ENCODE assay signal across 8 cellular contexts in the genomic region with DNA sequence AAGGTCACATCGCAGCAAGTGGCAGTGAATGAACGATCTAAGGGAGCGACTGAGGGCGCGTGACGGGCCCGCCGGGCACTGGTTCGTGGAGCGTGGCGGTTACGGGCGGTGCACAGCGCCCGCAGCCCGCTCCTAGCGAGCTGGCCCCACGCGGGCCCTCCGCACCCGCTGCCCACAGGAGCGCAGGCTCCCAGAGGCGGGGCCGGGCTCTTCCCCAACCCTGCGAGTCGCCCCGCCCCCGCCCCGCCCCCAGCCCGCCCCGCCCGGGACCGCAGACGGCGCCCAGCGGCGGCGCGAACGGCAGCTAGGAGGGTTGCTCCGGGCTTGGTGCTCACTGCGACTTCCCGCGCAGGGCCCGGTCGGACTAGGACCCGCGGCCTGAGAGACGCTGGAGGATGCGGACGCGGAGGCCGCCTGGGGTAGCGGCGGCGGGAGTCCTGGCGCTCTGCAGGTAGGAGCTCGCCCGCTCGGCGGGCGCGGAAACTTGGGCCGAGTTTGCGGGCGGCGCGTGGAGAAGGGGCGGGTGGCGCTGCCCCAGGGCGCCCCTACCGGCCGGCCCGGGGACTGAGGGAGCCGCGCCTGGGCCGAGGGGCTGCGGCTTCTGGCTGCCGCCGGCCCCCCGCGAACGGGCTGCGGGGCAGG. TPM values are rescaled to one million over a fixed set of nuclear protein-coding genes. Genes with fewer than 3 reads are reported as not detected.
A peak's percentile ranks its signal among the peaks of the same experiment; 100 is the strongest.
DNase-seq lines count a peak whose midpoint lies in the region; ATAC-seq and TF ChIP-seq lines count a peak whose summit lies in the region.

Gene C15orf39, plus strand, starts transcription at position 274 of the 642 bp plus-strand sequence. CDS start 4,167 bp downstream, outside the sequence.

- H3K4me3 ChIP-seq in coronary artery, result peak within 1 kb of the TSS; percentile 82

- peak within 1 kb of the TSS; percentile 92 for H3K4me3 Mint-ChIP-seq in activated CD4-positive, alpha-beta T cell treated with anti-CD3 and anti-CD28 coated beads, Interleukin-2, amount 10 ng/mL, durations not matched to agents 7 days and 5 days

- peaks cover 8% of the 10 kb centered on the region for H3K36me3 Mint-ChIP-seq in activated CD4-positive, alpha-beta T cell treated with anti-CD3 and anti-CD28 coated beads, Interleukin-2, amount 10 ng/mL, durations not matched to agents 7 days and 5 days (ENCODE audit: low read depth)

- TF ChIP-seq CTCF in coronary artery (IDR thresholded peaks at IDR 0.05), result peak; percentile 100

- H3K9me3 Mint-ChIP-seq in activated CD4-positive, alpha-beta T cell treated with anti-CD3 and anti-CD28 coated beads, Interleukin-2, amount 10 ng/mL, durations not matched to agents 7 days and 5 days, result no peaks in the 10 kb centered on the region

- POLR2A ChIA-PET in activated CD4-positive, alpha-beta T cell treated with anti-CD3 and anti-CD28 coated beads, Interleukin-2, amount 10 ng/mL, durations not matched to agents 7 days and 5 days (lab: Charles Lee), result interaction anchor here (0.6 to 1.2 kb wide), 2 partner anchors 159 to 171 kb away, joined by 3 to 7 read pairs; no protein-coding TSS in a partner anchor

- no peaks in the 10 kb centered on the region for H3K27me3 Mint-ChIP-seq in activated CD4-positive, alpha-beta T cell treated with anti-CD3 and anti-CD28 coated beads, Interleukin-2, amount 10 ng/mL, durations not matched to agents 7 days and 5 days

- H3K27ac Mint-ChIP-seq in activated CD4-positive, alpha-beta T cell treated with anti-CD3 and anti-CD28 coated beads, Interleukin-2, amount 10 ng/mL, durations not matched to agents 7 days and 5 days, result peak within 1 kb of the TSS; percentile 93

- TF ChIP-seq POLR2A in GM15510 (IDR thresholded peaks at IDR 0.05; ENCODE audit: borderline replicate concordance, extremely low read depth, insufficient read length), result peak; percentile 98

- peak; percentile 40 for ATAC-seq in HG02938 (IDR thresholded peaks at IDR 0.05; ENCODE audit: unreplicated experiment)
- ATAC-seq in left lobe of liver, result peak; percentile 81

- H3K27ac ChIP-seq in coronary artery, result peak within 1 kb of the TSS; percentile 94 to 100

- peak; percentile 92 for DNase-seq in 8988T
- DNase-seq in NCI-H345 (lab: John Stamatoyannopoulos, UW), result peak; percentile 67
- DNase-seq in activated CD4-positive, alpha-beta T cell treated with anti-CD3 and anti-CD28 coated beads, Interleukin-2, amount 10 ng/mL, durations not matched to agents 7 days and 5 days, result peak; percentile 77
- peak; percentile 87 for DNase-seq in coronary artery (ENCODE audit: low spot score)
- peak; percentile 81 for DNase-seq in left lobe of liver (ENCODE audit: low spot score)
- peak; percentile 78 for DNase-seq in stimulated activated CD4-positive, alpha-beta T cell treated with anti-CD3 and anti-CD28 coated beads, Interleukin-4, amount 100 ng/mL, for 1 hour

- CTCF ChIA-PET in activated CD4-positive, alpha-beta T cell treated with anti-CD3 and anti-CD28 coated beads, Interleukin-2, amount 10 ng/mL, durations not matched to agents 7 days and 5 days (lab: Charles Lee), result interaction anchor here (0.6 to 2.3 kb wide), 35 partner anchors 9 to 620 kb away, joined by 3 to 32 read pairs (median 4); partner anchors contain the start of gene PPCDC

- peaks cover 67% of the 10 kb centered on the region for H3K4me1 Mint-ChIP-seq in activated CD4-positive, alpha-beta T cell treated with anti-CD3 and anti-CD28 coated beads, Interleukin-2, amount 10 ng/mL, durations not matched to agents 7 days and 5 days

RNA-seq across cellular contexts. Expression of gene C15orf39, which starts in this region (rescaled TPM):
- 10 to 100 TPM; 47.0 to 48.6 TPM for total RNA-seq in activated CD4-positive, alpha-beta T cell treated with anti-CD3 and anti-CD28 coated beads, Interleukin-2, amount 10 ng/mL, durations not matched to agents 7 days and 5 days
- total RNA-seq in left lobe of liver, result 5.8 TPM

Comparison
In these comparisons a context has a peak if more than half of its experiments do, and no peak if none do; other contexts are left out.
1. Peak in every context shown above with its lines: DNase-seq, ATAC-seq, H3K4me3 ChIP-seq and H3K27ac ChIP-seq.